ENCODE assay signal across 8 cellular contexts in genomic region chr7:102991540-102992214, GRCh38.
DNase-seq lines count a peak whose midpoint lies in the region; ATAC-seq, FAIRE-seq and TF ChIP-seq lines count a peak whose summit lies in the region.

No MANE protein-coding gene starts in this region.

- no peaks in the 10 kb centered on the region for H3K27me3 ChIP-seq in adipocyte (replicated peaks; ENCODE audit: control insufficient read depth, insufficient read depth, low read length)

- peak; percentile 77 for DNase-seq in HTR-8/SVneo (ENCODE audit: insufficient read length, low spot score)
- peak; percentile 88 for DNase-seq in adipocyte (ENCODE audit: low read depth)
- peak; percentile 89 to 96 for DNase-seq in lung microvascular endothelial cell (ENCODE audit: low read depth in 2 of 2)
- DNase-seq in naive thymus-derived CD8-positive, alpha-beta T cell: no peak
- no peak for DNase-seq in cortex of kidney (lab: John Stamatoyannopoulos, UW)

- TF ChIP-seq CTCF in C4-2B (conservative IDR thresholded peaks at IDR 0.05): no peak

- POLR2A ChIA-PET in naive thymus-derived CD8-positive, alpha-beta T cell (lab: Charles Lee): no interaction called here

- peak overlapping the region; percentile 30 for H3K4me3 ChIP-seq in adipocyte (ENCODE audit: low read length)

- no peak overlapping the region for H3K9ac ChIP-seq in adipocyte (ENCODE audit: low read length)

- H3K4me1 ChIP-seq in adipocyte (ENCODE audit: control insufficient read depth, insufficient read depth, low read length): peaks cover 38% of the 10 kb centered on the region

- no peak overlapping the region for H3K27ac Mint-ChIP-seq in naive thymus-derived CD8-positive, alpha-beta T cell

- no peak overlapping the region for H3K4me3 Mint-ChIP-seq in naive thymus-derived CD8-positive, alpha-beta T cell

- H3K36me3 Mint-ChIP-seq in naive thymus-derived CD8-positive, alpha-beta T cell: no peaks in the 10 kb centered on the region

- no peaks in the 10 kb centered on the region for H3K9me3 ChIP-seq in adipocyte (ENCODE audit: control insufficient read depth, low read length)

- H3K4me1 Mint-ChIP-seq in naive thymus-derived CD8-positive, alpha-beta T cell: peaks cover 0 to 7% (median 0%) of the 10 kb centered on the region in 4 donors

- no peaks in the 10 kb centered on the region for H3K9me3 Mint-ChIP-seq in naive thymus-derived CD8-positive, alpha-beta T cell

- FAIRE-seq in HTR-8/SVneo (lab: Jason Lieb, UNC): no peak

- no peaks in the 10 kb centered on the region for H3K27me3 Mint-ChIP-seq in naive thymus-derived CD8-positive, alpha-beta T cell

- peak overlapping the region; percentile 90; the same call in 1 of the 2 replicates for H3K27ac ChIP-seq in C4-2B

- no peaks in the 10 kb centered on the region for H3K36me3 ChIP-seq in adipocyte (ENCODE audit: control insufficient read depth, insufficient read depth, low read length, severe bottlenecking)

- no peak for ATAC-seq in naive thymus-derived CD8-positive, alpha-beta T cell
- no peak for ATAC-seq in GM19324 (IDR thresholded peaks at IDR 0.05; ENCODE audit: low FRiP score, unreplicated experiment)
- no peak for ATAC-seq in HG03175 (IDR thresholded peaks at IDR 0.05; ENCODE audit: unreplicated experiment)

Comparison
In these comparisons a context has a peak if more than half of its experiments do, and no peak if none do; other contexts are left out.
1. DNase-seq: peak in HTR-8/SVneo (single experiment), adipocyte (single experiment) and lung microvascular endothelial cell (2 of 2); none in naive thymus-derived CD8-positive, alpha-beta T cell (0 of 10) and cortex of kidney (single experiment).